8 cellular contexts compared by ENCODE assay signal in genomic region chr16:74666425-74667214, GRCh38. TPM values are rescaled to one million over a fixed set of nuclear protein-coding genes. Genes with fewer than 3 reads are reported as not detected.
A peak's percentile ranks its signal among the peaks of the same experiment; 100 is the strongest.
DNase-seq lines count a peak whose midpoint lies in the region; ATAC-seq and TF ChIP-seq lines count a peak whose summit lies in the region.

RFWD3 (minus strand) TSS chr16:74666877; CDS start chr16:74661449, 5,428 bp downstream.

- CTCF ChIA-PET in PC-3 (lab: Charles Lee): interaction anchor here (0.5 kb wide), 2 partner anchors 186 to 196 kb away, joined by 3 to 6 read pairs; no protein-coding TSS in a partner anchor

- H3K9me3 ChIP-seq in PC-3 (ENCODE audit: low read length): no peaks in the 10 kb centered on the region
- no peaks in the 10 kb centered on the region for H3K9me3 ChIP-seq in mucosa of rectum (ENCODE audit: control insufficient read depth in 2 of 2, low read length in 2 of 2)

- peaks cover 19% of the 10 kb centered on the region for H4K20me1 ChIP-seq in PC-3 (ENCODE audit: low read length)

- intact Hi-C loops in PC-3 (cut with micrococcal nuclease): loop anchor here (2.0 kb wide), 1 partner anchor 34 kb away; the partner anchor contains the start of gene MLKL

- peak; percentile 98 for DNase-seq in DMS114 treated with DMSO at 0.1 percent for 48 hours (lab: John Stamatoyannopoulos, UW; ENCODE audit: unreplicated experiment)
- peak; percentile 96 for DNase-seq in PC-3
- peak; percentile 92 for DNase-seq in activated T-cell treated with anti-CD3 and anti-CD28 coated beads for 48 hours (ENCODE audit: low read depth)
- DNase-seq in erythroblast (lab: John Stamatoyannopoulos, UW): peak; percentile 99 to 100
- peak; percentile 95 for DNase-seq in stimulated activated CD8-positive, alpha-beta memory T cell treated with anti-CD3 and anti-CD28 coated beads, Interleukin-4, amount 100 ng/mL, for 48 hours

- H3K36me3 ChIP-seq in PC-3 (ENCODE audit: low read depth, low read length): peaks cover 21% of the 10 kb centered on the region
- H3K36me3 ChIP-seq in mucosa of rectum (ENCODE audit: control insufficient read depth in 2 of 2, insufficient read depth in 2 of 2, low read length in 2 of 2): peaks cover 15 to 23% of the 10 kb centered on the region in 2 donors

- POLR2A ChIA-PET in PC-3 (lab: Charles Lee; ENCODE audit: unreplicated experiment): interaction anchor here (0.5 kb wide), 1 partner anchor 66 kb away, joined by 15 read pairs; no protein-coding TSS in a partner anchor

- ATAC-seq in GM21576 (IDR thresholded peaks at IDR 0.05; ENCODE audit: unreplicated experiment) (peak; percentile 100), PC-3 (peak; percentile 100)

- no peaks in the 10 kb centered on the region for H3F3A ChIP-seq in PC-3 (ENCODE audit: low read length, unreplicated experiment)

- H2AFZ ChIP-seq in PC-3 (ENCODE audit: low read length): peak within 1 kb of the TSS; percentile 99

- no peak for TF ChIP-seq RAD21 in Ishikawa (IDR thresholded peaks at IDR 0.05; ENCODE audit: low read depth)

- H3K4me2 ChIP-seq in PC-3 (ENCODE audit: low read length): peak within 1 kb of the TSS; percentile 89

- peak within 1 kb of the TSS; percentile 70 for H3K27ac ChIP-seq in PC-3 (ENCODE audit: low read length)
- H3K27ac ChIP-seq in mucosa of rectum (ENCODE audit: low read depth in 2 of 2, low read length in 2 of 2): peak within 1 kb of the TSS; percentile 75 to 76

- H3K27me3 ChIP-seq in PC-3 (ENCODE audit: low read length) (no peaks in the 10 kb centered on the region), mucosa of rectum (ENCODE audit: control insufficient read depth in 2 of 2, insufficient read depth in 2 of 2, low read length in 2 of 2) (no peaks in the 10 kb centered on the region)

- TF ChIP-seq CTCF in PC-3 (conservative IDR thresholded peaks at IDR 0.05; ENCODE audit: low read depth, low read length): no peak

- no peak for TF ChIP-seq EP300 in Ishikawa (IDR thresholded peaks at IDR 0.05; ENCODE audit: borderline replicate concordance)

- H3K4me3 ChIP-seq in PC-3 (ENCODE audit: low read length) (peak within 1 kb of the TSS; percentile 98), mucosa of rectum (ENCODE audit: low read length in 2 of 2) (peak within 1 kb of the TSS; percentile 80 to 92)

- no peaks in the 10 kb centered on the region for H3K9me2 ChIP-seq in PC-3 (replicated peaks; ENCODE audit: low read length)

- H3K4me1 ChIP-seq in PC-3 (ENCODE audit: insufficient read depth, low read length) (no peaks in the 10 kb centered on the region; the same call in 1 of the 2 replicates), mucosa of rectum (ENCODE audit: control insufficient read depth in 2 of 2, insufficient read depth in 2 of 2, low read length in 2 of 2) (peaks cover 5 to 6% of the 10 kb centered on the region in 2 donors)

- H3K79me2 ChIP-seq in PC-3 (ENCODE audit: low read length): peaks cover 51% of the 10 kb centered on the region

- H3K9ac ChIP-seq in PC-3 (ENCODE audit: low read length): peak within 1 kb of the TSS; percentile 99
- H3K9ac ChIP-seq in mucosa of rectum (ENCODE audit: low read depth in 1 of 2, low read length in 2 of 2): peak within 1 kb of the TSS; percentile 79

- no TSS peak for BruUV-seq in PC-3 (replicated peaks; lab: Mats Ljungman, UMichigan)

- peak; percentile 96 for TF ChIP-seq POLR2A in erythroblast (IDR thresholded peaks at IDR 0.05; ENCODE audit: low read length)

TF ChIP-seq in Ishikawa, 13 proteins besides CTCF, POLR2A, EP300 and RAD21:
- no peak for TF ChIP-seq USF1 (IDR thresholded peaks at IDR 0.05)
- TF ChIP-seq TAF1 (IDR thresholded peaks at IDR 0.05; ENCODE audit: low read depth): peak; percentile 89
- TF ChIP-seq REST (IDR thresholded peaks at IDR 0.05; ENCODE audit: low read depth): no peak
- TF ChIP-seq MAX (IDR thresholded peaks at IDR 0.05): peak; percentile 81
- peak; percentile 59; the same call in 1 of the 2 replicates for TF ChIP-seq CREB1 (IDR thresholded peaks at IDR 0.05; ENCODE audit: low read depth)
- peak; percentile 77 for TF ChIP-seq FOXM1 (IDR thresholded peaks at IDR 0.05; ENCODE audit: borderline replicate concordance, low read depth)
- no peak for TF ChIP-seq NFIC (IDR thresholded peaks at IDR 0.05)
- TF ChIP-seq TCF12 (IDR thresholded peaks at IDR 0.05; ENCODE audit: low read depth): 0 out of 2 replicates have a peak, but pooled peaks have one; percentile 17
TF ChIP-seq in Ishikawa: peak in this region for 5.

RNA-seq across cellular contexts. Expression of gene RFWD3, which starts in this region (rescaled TPM):
- total RNA-seq in PC-3 (2014; rRNA removed): 30.5 and 32.8 TPM in 2 replicates

Comparison
In these comparisons a context has a peak if more than half of its experiments do, and no peak if none do; other contexts are left out.
1. Peak in every context shown above with its lines: DNase-seq, ATAC-seq, H3K4me3 ChIP-seq and H3K27ac ChIP-seq.